8 cellular contexts compared by ENCODE assay signal in the genomic region with DNA sequence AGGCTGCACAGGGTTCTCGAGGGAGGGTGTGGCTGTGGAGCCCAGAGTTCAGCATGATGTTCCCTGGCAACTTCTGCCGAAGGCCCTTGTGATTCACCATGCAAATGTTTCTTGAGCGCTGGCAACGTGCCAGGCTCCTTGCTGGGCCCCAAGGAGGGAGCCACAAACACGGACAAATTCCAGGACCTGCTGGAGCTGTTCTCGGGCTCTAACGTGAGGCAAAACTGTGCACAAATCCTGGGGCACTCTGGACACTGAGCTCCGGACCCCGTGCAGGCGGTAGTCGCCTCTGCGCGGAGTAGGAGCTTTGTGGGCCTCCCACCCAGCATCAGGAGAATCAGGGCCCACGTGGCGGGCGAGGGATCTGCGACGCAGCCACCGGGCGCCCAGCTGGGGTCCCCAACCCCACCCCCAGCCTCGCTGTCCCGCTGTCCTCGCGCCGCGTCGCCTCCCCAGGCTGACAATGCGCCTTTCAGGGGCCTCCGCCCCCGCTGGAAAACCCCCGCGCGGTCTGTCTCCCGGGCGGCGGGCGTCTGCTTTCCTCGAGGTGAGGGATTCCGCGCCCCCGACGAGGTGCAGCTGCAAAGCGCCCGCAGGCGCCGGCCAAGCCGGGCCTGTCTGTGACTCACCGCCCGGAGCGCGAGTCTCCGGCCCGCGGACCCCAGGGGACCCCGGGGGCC. TPM values are rescaled to one million over a fixed set of nuclear protein-coding genes. Genes with fewer than 3 reads are reported as not detected.
DNase-seq lines count a peak whose midpoint lies in the region; ATAC-seq and TF ChIP-seq lines count a peak whose summit lies in the region.

No MANE protein-coding gene starts in this region.

- peak overlapping the region; percentile 90 for H3K27ac Mint-ChIP-seq in osteocyte (ENCODE audit: unreplicated experiment)

- peaks cover 76% of the 10 kb centered on the region for H3K4me1 Mint-ChIP-seq in osteocyte (ENCODE audit: unreplicated experiment)

- TF ChIP-seq CTCF in osteocyte (IDR thresholded peaks at IDR 0.05) = no peak

- H3K36me3 Mint-ChIP-seq in osteocyte (ENCODE audit: unreplicated experiment) = no peaks in the 10 kb centered on the region

- peak; percentile 92 for ATAC-seq in esophagus mucosa
- ATAC-seq in GM21825 (IDR thresholded peaks at IDR 0.05; ENCODE audit: unreplicated experiment) = no peak

- H3K9me3 Mint-ChIP-seq in osteocyte (ENCODE audit: unreplicated experiment) = no peaks in the 10 kb centered on the region

- H3K4me3 Mint-ChIP-seq in osteocyte (ENCODE audit: unreplicated experiment) = no peak overlapping the region

- H3K27me3 Mint-ChIP-seq in osteocyte (ENCODE audit: unreplicated experiment) = no peaks in the 10 kb centered on the region

- DNase-seq in EL = peak; percentile 90
- peak; percentile 42 to 58 for DNase-seq in NCI-H526 (lab: John Stamatoyannopoulos, UW)
- peak; percentile 91 for DNase-seq in osteocyte (ENCODE audit: extremely low spot score, unreplicated experiment)
- DNase-seq in C1 segment of cervical spinal cord (lab: John Stamatoyannopoulos, UW) = no peak
- no peak for DNase-seq in NCI-H187 treated with DMSO at 0.1 percent for 48 hours (lab: John Stamatoyannopoulos, UW)
- no peak for DNase-seq in activated CD8-positive, alpha-beta memory T cell treated with anti-CD3 and anti-CD28 coated beads, Interleukin-2, amount 50 U/mL, for 4 hours

RNA-seq across cellular contexts. Expression of a gene that starts 31.7 kb away (rescaled TPM):
- total RNA-seq in esophagus mucosa (0.12 TPM), osteocyte (14.8 and 16.3 TPM in 2 replicates)

RNA-seq across cellular contexts. Expression of a gene that starts 40.9 kb away (rescaled TPM):
- not detected for total RNA-seq in esophagus mucosa
- total RNA-seq in osteocyte = 0.43 TPM in 1 of 2 replicates, not detected in the other

Comparison
In these comparisons a context has a peak if more than half of its experiments do, and no peak if none do; other contexts are left out.
1. DNase-seq: peak in EL (single experiment), NCI-H526 (2 of 2) and osteocyte (single experiment); none in C1 segment of cervical spinal cord (0 of 14), NCI-H187 treated with DMSO at 0.1 percent for 48 hours (single experiment) and activated CD8-positive, alpha-beta memory T cell treated with anti-CD3 and anti-CD28 coated beads, Interleukin-2, amount 50 U/mL, for 4 hours (single experiment).
2. RNA of a gene that starts 31.7 kb away (total RNA-seq): 14.8 to 16.3 TPM in osteocyte; 0.12 TPM in esophagus mucosa (single experiment); every median in the first group is over 10 times any median in the second.